34 cellular contexts compared by ENCODE assay signal in the genomic region with DNA sequence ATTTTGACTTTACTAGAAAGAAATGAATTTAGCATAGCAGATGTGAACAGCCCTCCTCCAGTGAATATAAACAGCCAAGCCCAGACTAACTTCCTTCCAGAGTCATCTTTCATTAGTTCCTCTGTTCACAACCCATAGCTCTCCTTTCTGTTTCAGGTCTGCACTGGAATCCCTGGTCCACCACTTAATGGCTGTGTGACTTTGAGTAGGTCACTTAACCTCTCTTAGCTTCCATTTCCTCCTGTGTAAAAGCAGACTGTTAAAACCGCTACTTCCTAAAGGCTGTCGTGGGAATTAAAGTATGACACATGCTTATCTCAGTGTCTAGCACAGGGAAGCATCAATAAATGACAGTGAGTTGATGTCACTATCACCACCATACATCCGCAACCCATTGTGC. TPM values are rescaled to one million over a fixed set of nuclear protein-coding genes. Genes with fewer than 3 reads are reported as not detected.
"Had no signal": no experiment of that assay in that cellular context is flagged by ENCODE, and none has a peak within 500 bp of the region (broad histone marks: within the 10 kb centered on the region; RNA-seq: fewer than 3 reads in every experiment).

No MANE protein-coding gene starts in this region.

- H3K36me3 Mint-ChIP-seq: activated CD8-positive, alpha-beta memory T cell treated with anti-CD3 and anti-CD28 coated beads, Interleukin-2, amount 10 ng/mL, durations not matched to agents 7 days and 5 days; activated naive CD8-positive, alpha-beta T cell; stimulated activated effector memory CD8-positive, alpha-beta T cell treated with anti-CD3 and anti-CD28 coated beads, Interleukin-12 subunit alpha, Interleukin-12 subunit beta, amount 100 ng/mL, for 72 hours; type B pancreatic cell; WTC11 had no signal

- H3K9me3 ChIP-seq: body of pancreas, esophagus muscularis mucosa, gastrocnemius medialis, mucosa of descending colon, neutrophil, ovary, prostate gland, sigmoid colon, uterus had no signal

- H3K4me1 Mint-ChIP-seq: stimulated activated naive CD8-positive, alpha-beta T cell treated with anti-CD3 and anti-CD28 coated beads, Interleukin-15, amount 100 ng/mL, for 72 hours had no signal

- H3K27ac ChIP-seq: body of pancreas, esophagus muscularis mucosa, gastrocnemius medialis, ovary, prostate gland, sigmoid colon, uterus had no signal

- H3K4me3 Mint-ChIP-seq: activated CD8-positive, alpha-beta memory T cell treated with anti-CD3 and anti-CD28 coated beads, Interleukin-2, amount 10 ng/mL, durations not matched to agents 7 days and 5 days; activated CD8-positive, alpha-beta T cell treated with anti-CD3 and anti-CD28 coated beads, Interleukin-2, amount 10 ng/mL, durations not matched to agents 7 days and 5 days; activated naive CD8-positive, alpha-beta T cell; activated T-cell treated with anti-CD3 and anti-CD28 coated beads, Interleukin-2, amount 50 U/mL, for 72 hours; nephron progenitor cell; stimulated activated effector memory CD8-positive, alpha-beta T cell treated with anti-CD3 and anti-CD28 coated beads, Interleukin-12 subunit alpha, Interleukin-12 subunit beta, amount 100 ng/mL, for 72 hours; stimulated activated naive CD8-positive, alpha-beta T cell treated with anti-CD3 and anti-CD28 coated beads, Interleukin-15, amount 100 ng/mL, for 72 hours; type B pancreatic cell; WTC11 had no signal

- H3K36me3 ChIP-seq: esophagus muscularis mucosa, gastrocnemius medialis, neutrophil, ovary, prostate gland, sigmoid colon, uterus had no signal

- H3K27me3 ChIP-seq: ovary, uterus had no signal

- H3K27ac Mint-ChIP-seq: activated CD8-positive, alpha-beta memory T cell treated with anti-CD3 and anti-CD28 coated beads, Interleukin-2, amount 10 ng/mL, durations not matched to agents 7 days and 5 days; activated CD8-positive, alpha-beta T cell treated with anti-CD3 and anti-CD28 coated beads, Interleukin-2, amount 10 ng/mL, durations not matched to agents 7 days and 5 days; activated naive CD8-positive, alpha-beta T cell; activated T-cell treated with anti-CD3 and anti-CD28 coated beads, Interleukin-2, amount 50 U/mL, for 72 hours; nephron progenitor cell; stimulated activated effector memory CD8-positive, alpha-beta T cell treated with anti-CD3 and anti-CD28 coated beads, Interleukin-12 subunit alpha, Interleukin-12 subunit beta, amount 100 ng/mL, for 72 hours; WTC11 had no signal

- FAIRE-seq: colon, small intestine had no signal

- H3K4me1 ChIP-seq: body of pancreas, esophagus muscularis mucosa, gastrocnemius medialis, prostate gland, sigmoid colon, uterus had no signal

- DNase-seq: activated CD4-positive, alpha-beta T cell treated with anti-CD3 and anti-CD28 coated beads, Interleukin-2, amount 50 U/mL, for 1 hour; activated CD8-positive, alpha-beta memory T cell treated with anti-CD3 and anti-CD28 coated beads, Interleukin-2, amount 10 ng/mL, durations not matched to agents 7 days and 5 days; activated CD8-positive, alpha-beta T cell treated with anti-CD3 and anti-CD28 coated beads, Interleukin-2, amount 10 ng/mL, durations not matched to agents 7 days and 5 days; activated naive CD4-positive, alpha-beta T cell; activated T-cell treated with anti-CD3 and anti-CD28 coated beads, Interleukin-2, amount 50 U/mL, for 72 hours; anterior cingulate cortex; body of pancreas; dermis blood vessel endothelial cell; effector CD4-positive, alpha-beta T cell; gastrocnemius medialis; glutamatergic neuron; islet precursor cell; left cardiac atrium; left ventricle myocardium superior; mucosa of descending colon; nephron progenitor cell; ovary; retina; sigmoid colon; small intestine; stimulated activated CD4-positive, alpha-beta T cell treated with anti-CD3 and anti-CD28 coated beads, Interleukin-4, amount 100 ng/mL, for 24 hours; stimulated activated naive CD8-positive, alpha-beta T cell treated with anti-CD3 and anti-CD28 coated beads, Interleukin-15, amount 100 ng/mL, for 72 hours; substantia nigra; T-helper 9 cell; uterus had no signal

- H3K9me3 Mint-ChIP-seq: activated T-cell treated with anti-CD3 and anti-CD28 coated beads, Interleukin-2, amount 50 U/mL, for 72 hours; nephron progenitor cell; stimulated activated effector memory CD8-positive, alpha-beta T cell treated with anti-CD3 and anti-CD28 coated beads, Interleukin-12 subunit alpha, Interleukin-12 subunit beta, amount 100 ng/mL, for 72 hours; stimulated activated naive CD8-positive, alpha-beta T cell treated with anti-CD3 and anti-CD28 coated beads, Interleukin-15, amount 100 ng/mL, for 72 hours; type B pancreatic cell; WTC11 had no signal

- H3K4me3 ChIP-seq: body of pancreas, esophagus muscularis mucosa, gastrocnemius medialis, mucosa of descending colon, ovary, prostate gland, sigmoid colon, uterus had no signal

- ATAC-seq: activated CD8-positive, alpha-beta memory T cell treated with anti-CD3 and anti-CD28 coated beads, Interleukin-2, amount 10 ng/mL, durations not matched to agents 7 days and 5 days; activated CD8-positive, alpha-beta T cell treated with anti-CD3 and anti-CD28 coated beads, Interleukin-2, amount 10 ng/mL, durations not matched to agents 7 days and 5 days; activated T-cell treated with anti-CD3 and anti-CD28 coated beads, Interleukin-2, amount 50 U/mL, for 72 hours; body of pancreas; gastrocnemius medialis; left cardiac atrium; left ventricle myocardium superior; mucosa of descending colon; stimulated activated effector memory CD8-positive, alpha-beta T cell treated with anti-CD3 and anti-CD28 coated beads, Interleukin-12 subunit alpha, Interleukin-12 subunit beta, amount 100 ng/mL, for 72 hours; stimulated activated naive CD8-positive, alpha-beta T cell treated with anti-CD3 and anti-CD28 coated beads, Interleukin-15, amount 100 ng/mL, for 72 hours; WTC11 had no signal

RNA-seq across cellular contexts. Expression of gene SLC6A4, which starts 7.5 kb away (rescaled TPM):
- total RNA-seq: left ventricle myocardium superior, mesenteric fat pad had no signal
